In the genomic region with DNA sequence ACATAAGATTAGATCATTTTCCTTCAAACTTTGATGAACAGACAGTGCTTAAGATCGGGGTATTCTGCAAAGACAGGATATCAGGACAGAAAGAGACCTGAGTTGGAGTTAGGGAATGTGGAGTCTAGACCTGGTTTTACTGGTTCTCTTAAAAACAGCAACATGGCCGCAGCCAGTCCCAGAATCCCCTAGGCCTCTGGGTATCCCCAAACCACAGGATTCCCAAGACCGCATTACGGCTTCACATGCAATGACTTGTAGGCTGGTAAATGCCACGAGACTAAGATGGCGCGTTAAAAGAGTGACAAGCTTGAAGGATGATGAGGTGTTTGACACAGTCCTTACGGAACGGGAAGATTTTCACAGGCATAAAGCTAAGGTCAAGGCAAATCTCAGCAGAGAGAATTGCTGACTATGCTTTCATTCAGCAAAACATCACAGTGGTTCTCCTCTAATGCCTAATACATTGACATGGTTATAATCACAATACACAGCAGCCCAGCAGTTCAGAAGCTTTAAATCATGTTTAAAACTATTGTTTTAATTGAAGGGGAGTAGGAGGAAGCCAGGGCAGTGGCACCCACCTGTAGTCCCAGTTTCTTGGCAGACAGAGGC, we compare ENCODE assay signal across 25 cellular contexts.
"Had no signal": no experiment of that assay in that cellular context is flagged by ENCODE, and none has a peak within 500 bp of the region (broad histone marks: within the 10 kb centered on the region; RNA-seq: fewer than 3 reads in every experiment).

No MANE protein-coding gene starts in this region.

- H3K36me3 Mint-ChIP-seq: stimulated activated naive B cell treated with anti-CD40 and anti-IgM and Interleukin-4, amounts not matched to agents 10 μg/mL and 1 μg/mL and 100 μg/mL, for 72 hours had no signal

- H3K4me3 Mint-ChIP-seq: dendritic cell treated with granulocyte-macrophage colony-stimulating factor and Interleukin-4, amounts not matched to agents 40 ng/mL and 50 ng/mL, for 4 days; naive thymus-derived CD4-positive, alpha-beta T cell; nephron; stimulated activated naive B cell treated with anti-CD40 and anti-IgM and Interleukin-4, amounts not matched to agents 10 μg/mL and 1 μg/mL and 100 μg/mL, for 72 hours; stimulated activated naive CD8-positive, alpha-beta T cell treated with anti-CD3 and anti-CD28 coated beads, Interleukin-15, Interleukin-2, amounts not matched to agents 100 ng/mL and 50 ng/mL, for 24 hours had no signal

- ATAC-seq: gastrocnemius medialis; heart left ventricle; left cardiac atrium; left lung; naive thymus-derived CD4-positive, alpha-beta T cell; stimulated activated naive B cell treated with anti-CD40 and anti-IgM and Interleukin-4, amounts not matched to agents 10 μg/mL and 1 μg/mL and 100 μg/mL, for 72 hours had no signal

- H3K4me1 ChIP-seq: esophagus squamous epithelium, gastrocnemius medialis, heart left ventricle, prostate gland, right atrium auricular region, vagina had no signal

- H3K27ac Mint-ChIP-seq: dendritic cell treated with granulocyte-macrophage colony-stimulating factor and Interleukin-4, amounts not matched to agents 40 ng/mL and 50 ng/mL, for 4 days; nephron; stimulated activated naive B cell treated with anti-CD40 and anti-IgM and Interleukin-4, amounts not matched to agents 10 μg/mL and 1 μg/mL and 100 μg/mL, for 72 hours; stimulated activated naive CD8-positive, alpha-beta T cell treated with anti-CD3 and anti-CD28 coated beads, Interleukin-15, Interleukin-2, amounts not matched to agents 100 ng/mL and 50 ng/mL, for 24 hours had no signal

- H3K4me2 ChIP-seq: hepatocyte had no signal

- H3K9me3 ChIP-seq: colonic mucosa, esophagus squamous epithelium, gastrocnemius medialis, heart left ventricle, left lung, prostate gland, right atrium auricular region, sigmoid colon, spleen, thoracic aorta, transverse colon, vagina had no signal

- H3K4me3 ChIP-seq: colonic mucosa, esophagus squamous epithelium, gastrocnemius medialis, heart left ventricle, hepatocyte, left lung, prostate gland, right atrium auricular region, sigmoid colon, spleen, thoracic aorta, transverse colon, vagina had no signal

- FAIRE-seq: endothelial cell of umbilical vein had no signal

- DNase-seq: colonic mucosa; effector memory CD4-positive, alpha-beta T cell; erythroblast; esophagus squamous epithelium; gastrocnemius medialis; heart left ventricle; left cardiac atrium; left lung; mesenchymal stem cell; midbrain; naive thymus-derived CD4-positive, alpha-beta T cell; nucleus accumbens; sigmoid colon; spleen; stimulated activated naive B cell treated with anti-CD40 and anti-IgM and Interleukin-4, amounts not matched to agents 10 μg/mL and 1 μg/mL and 100 μg/mL, for 72 hours; transverse colon had no signal

- H3K36me3 ChIP-seq: colonic mucosa, esophagus squamous epithelium, gastrocnemius medialis, heart left ventricle, left lung, prostate gland, right atrium auricular region, sigmoid colon, spleen, thoracic aorta, transverse colon, vagina had no signal

- H3K4me1 Mint-ChIP-seq: nephron had no signal

- H2AFZ ChIP-seq: hepatocyte had no signal

- H3K27ac ChIP-seq: colonic mucosa, esophagus squamous epithelium, gastrocnemius medialis, heart left ventricle, hepatocyte, left lung, prostate gland, right atrium auricular region, sigmoid colon, spleen, thoracic aorta, transverse colon, vagina had no signal

- H3K27me3 Mint-ChIP-seq: dendritic cell treated with granulocyte-macrophage colony-stimulating factor and Interleukin-4, amounts not matched to agents 40 ng/mL and 50 ng/mL, for 4 days; naive thymus-derived CD4-positive, alpha-beta T cell; stimulated activated naive B cell treated with anti-CD40 and anti-IgM and Interleukin-4, amounts not matched to agents 10 μg/mL and 1 μg/mL and 100 μg/mL, for 72 hours; stimulated activated naive CD8-positive, alpha-beta T cell treated with anti-CD3 and anti-CD28 coated beads, Interleukin-15, Interleukin-2, amounts not matched to agents 100 ng/mL and 50 ng/mL, for 24 hours had no signal

- H3K9me3 Mint-ChIP-seq: dendritic cell treated with granulocyte-macrophage colony-stimulating factor and Interleukin-4, amounts not matched to agents 40 ng/mL and 50 ng/mL, for 4 days; nephron; stimulated activated naive B cell treated with anti-CD40 and anti-IgM and Interleukin-4, amounts not matched to agents 10 μg/mL and 1 μg/mL and 100 μg/mL, for 72 hours; stimulated activated naive CD8-positive, alpha-beta T cell treated with anti-CD3 and anti-CD28 coated beads, Interleukin-15, Interleukin-2, amounts not matched to agents 100 ng/mL and 50 ng/mL, for 24 hours had no signal

- H3K79me2 ChIP-seq: hepatocyte had no signal

- H3K27me3 ChIP-seq: colonic mucosa, esophagus squamous epithelium, gastrocnemius medialis, heart left ventricle, hepatocyte, left lung, right atrium auricular region, sigmoid colon, spleen, transverse colon, vagina had no signal
